14 cellular contexts compared by ENCODE assay signal in genomic region chr6:163333686-163334085, GRCh38.
"Had no signal": no experiment of that assay in that cellular context is flagged by ENCODE, and none has a peak within 500 bp of the region (broad histone marks: within the 10 kb centered on the region; RNA-seq: fewer than 3 reads in every experiment).

No MANE protein-coding gene starts in this region.

- H3K36me3 Mint-ChIP-seq: activated naive CD8-positive, alpha-beta T cell; stimulated activated naive B cell treated with anti-CD40 and anti-IgM and Interleukin-4, amounts not matched to agents 10 μg/mL and 1 μg/mL and 100 μg/mL, for 72 hours; WTC11 had no signal

- H3K4me1 Mint-ChIP-seq: activated CD4-positive, alpha-beta T cell treated with anti-CD3 and anti-CD28 coated beads for 36 hours had no signal

- H3K4me3 Mint-ChIP-seq: activated CD4-positive, alpha-beta T cell treated with anti-CD3 and anti-CD28 coated beads for 36 hours; activated naive CD8-positive, alpha-beta T cell; activated T-helper 1 cell treated with anti-CD3 and anti-CD28 coated beads, Interleukin-12 subunit alpha, Interleukin-12 subunit beta, Interleukin-2, Interleukin-4 antibody, amounts not matched to agents 30 ng/mL and 10 ng/mL and 1 ng/mL, durations not matched to agents 14 hours and 24 hours and 36 hours; endodermal cell; stimulated activated naive B cell treated with anti-CD40 and anti-IgM and Interleukin-4, amounts not matched to agents 10 μg/mL and 1 μg/mL and 100 μg/mL, for 72 hours; T-helper 2 cell treated with Interferon-gamma antibody and Interleukin-4, amounts not matched to agents 5 μg/mL and 100 μg/mL, for 36 hours; WTC11 had no signal

- H3K4me3 ChIP-seq: gastroesophageal sphincter, pancreas, sigmoid colon, transverse colon had no signal

- H3K27ac ChIP-seq: epithelial cell of prostate, pancreas had no signal

- H3K27ac Mint-ChIP-seq: activated CD4-positive, alpha-beta T cell treated with anti-CD3 and anti-CD28 coated beads for 36 hours; activated naive CD8-positive, alpha-beta T cell; activated T-helper 1 cell treated with anti-CD3 and anti-CD28 coated beads, Interleukin-12 subunit alpha, Interleukin-12 subunit beta, Interleukin-2, Interleukin-4 antibody, amounts not matched to agents 30 ng/mL and 10 ng/mL and 1 ng/mL, durations not matched to agents 14 hours and 24 hours and 36 hours; endodermal cell; stimulated activated naive B cell treated with anti-CD40 and anti-IgM and Interleukin-4, amounts not matched to agents 10 μg/mL and 1 μg/mL and 100 μg/mL, for 72 hours; T-helper 2 cell treated with Interferon-gamma antibody and Interleukin-4, amounts not matched to agents 5 μg/mL and 100 μg/mL, for 36 hours; WTC11 had no signal

- H3K36me3 ChIP-seq: gastroesophageal sphincter, pancreas, sigmoid colon, transverse colon had no signal

- H3K4me1 ChIP-seq: pancreas had no signal

- H3K27me3 ChIP-seq: gastroesophageal sphincter, pancreas, sigmoid colon, transverse colon had no signal

- DNase-seq: activated CD4-positive, alpha-beta T cell treated with anti-CD3 and anti-CD28 coated beads for 36 hours; activated CD4-positive, alpha-beta T cell treated with anti-CD3 and anti-CD28 coated beads, Interleukin-2, amount 50 U/mL, for 48 hours; endodermal cell; mammary epithelial cell; pancreas; stimulated activated naive B cell treated with anti-CD40 and anti-IgM and Interleukin-4, amounts not matched to agents 10 μg/mL and 1 μg/mL and 100 μg/mL, for 72 hours; transverse colon had no signal

- ATAC-seq: activated CD4-positive, alpha-beta T cell treated with anti-CD3 and anti-CD28 coated beads for 36 hours; stimulated activated naive B cell treated with anti-CD40 and anti-IgM and Interleukin-4, amounts not matched to agents 10 μg/mL and 1 μg/mL and 100 μg/mL, for 72 hours; WTC11 had no signal

- H3K9me3 Mint-ChIP-seq: activated T-helper 1 cell treated with anti-CD3 and anti-CD28 coated beads, Interleukin-12 subunit alpha, Interleukin-12 subunit beta, Interleukin-2, Interleukin-4 antibody, amounts not matched to agents 30 ng/mL and 10 ng/mL and 1 ng/mL, durations not matched to agents 14 hours and 24 hours and 36 hours; endodermal cell; stimulated activated naive B cell treated with anti-CD40 and anti-IgM and Interleukin-4, amounts not matched to agents 10 μg/mL and 1 μg/mL and 100 μg/mL, for 72 hours; T-helper 2 cell treated with Interferon-gamma antibody and Interleukin-4, amounts not matched to agents 5 μg/mL and 100 μg/mL, for 36 hours had no signal

- H3K9me3 ChIP-seq: gastroesophageal sphincter, pancreas, sigmoid colon, transverse colon had no signal
